Comparison of ENCODE assay signal across 2 cellular contexts in the genomic region with DNA sequence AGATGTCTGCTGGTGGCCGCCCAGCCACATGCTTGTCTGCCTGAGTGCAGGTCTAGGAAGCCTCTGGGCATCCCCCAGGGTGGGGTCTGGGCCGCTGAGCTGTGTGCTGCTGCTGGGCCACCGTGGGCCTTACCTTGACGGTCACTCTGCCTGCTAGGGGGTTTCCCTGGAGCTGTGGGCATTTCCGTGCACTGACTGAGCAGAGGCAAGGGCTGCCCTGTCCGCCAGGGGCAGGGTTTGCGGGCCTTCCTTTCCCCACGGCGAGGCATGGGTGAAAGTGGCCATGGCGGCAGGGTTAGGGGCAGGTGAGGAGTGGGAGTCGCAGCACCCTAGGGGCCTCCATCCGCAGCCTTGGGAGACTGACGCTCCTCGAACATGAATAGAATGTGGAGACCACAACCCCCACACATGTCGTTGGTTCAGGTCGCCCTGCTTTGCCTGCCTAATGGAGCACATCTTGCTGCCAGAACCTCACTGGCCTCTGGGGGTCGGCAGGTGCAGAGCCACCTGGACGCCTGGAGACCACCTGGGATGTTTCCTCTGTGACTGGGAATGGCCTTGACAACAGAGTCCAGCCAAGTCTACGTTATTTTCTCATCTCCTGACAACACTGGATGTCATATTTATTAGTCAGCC.
A peak's percentile ranks its signal among the peaks of the same experiment; 100 is the strongest.
TF ChIP-seq lines count a peak whose summit lies in the region.

No MANE protein-coding gene starts in this region.

TF ChIP-seq in HCT116, 20 proteins besides CTCF, POLR2A, EP300 and RAD21:
- TF ChIP-seq JUND (IDR thresholded peaks at IDR 0.05), result no peak
- TF ChIP-seq YY1 (IDR thresholded peaks at IDR 0.05; ENCODE audit: extremely low read depth, insufficient replicate concordance, low read depth, low read length), result no peak
- TF ChIP-seq SIN3A (IDR thresholded peaks at IDR 0.05; ENCODE audit: low read depth), result no peak
- TF ChIP-seq REST (IDR thresholded peaks at IDR 0.05; ENCODE audit: low read depth), result no peak
- TF ChIP-seq CEBPB (IDR thresholded peaks at IDR 0.05; ENCODE audit: low read depth), result no peak
- TF ChIP-seq, protein P1, sequence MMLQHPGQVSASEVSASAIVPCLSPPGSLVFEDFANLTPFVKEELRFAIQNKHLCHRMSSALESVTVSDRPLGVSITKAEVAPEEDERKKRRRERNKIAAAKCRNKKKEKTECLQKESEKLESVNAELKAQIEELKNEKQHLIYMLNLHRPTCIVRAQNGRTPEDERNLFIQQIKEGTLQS (IDR thresholded peaks at IDR 0.05), result no peak
- no peak for TF ChIP-seq FOSL1 (IDR thresholded peaks at IDR 0.05; ENCODE audit: low read depth)
- no peak for TF ChIP-seq CBX3 (IDR thresholded peaks at IDR 0.05; ENCODE audit: low read depth)
- no peak for TF ChIP-seq SP1 (IDR thresholded peaks at IDR 0.05; ENCODE audit: low read depth)
- no peak for TF ChIP-seq ZNF274 (IDR thresholded peaks at IDR 0.05; ENCODE audit: low read depth, low read length)

TF ChIP-seq in HepG2, 621 proteins besides CTCF, POLR2A, EP300 and RAD21:
- peak; percentile 65; the same call in 1 of the 2 replicates for TF ChIP-seq ZC3H13 (CRISPR knock-in tag; IDR thresholded peaks at IDR 0.05)
- peak; percentile 26 for TF ChIP-seq AGO2 (optimal IDR thresholded peaks at IDR 0.05; ENCODE audit: low read depth, low read length)
- TF ChIP-seq ZNF143 (CRISPR knock-in tag; IDR thresholded peaks at IDR 0.05), result no peak
- peak; percentile 16 for TF ChIP-seq TAF15 (IDR thresholded peaks at IDR 0.05; ENCODE audit: low read depth, low read length, poor library complexity, severe bottlenecking)
- TF ChIP-seq, protein P2, sequence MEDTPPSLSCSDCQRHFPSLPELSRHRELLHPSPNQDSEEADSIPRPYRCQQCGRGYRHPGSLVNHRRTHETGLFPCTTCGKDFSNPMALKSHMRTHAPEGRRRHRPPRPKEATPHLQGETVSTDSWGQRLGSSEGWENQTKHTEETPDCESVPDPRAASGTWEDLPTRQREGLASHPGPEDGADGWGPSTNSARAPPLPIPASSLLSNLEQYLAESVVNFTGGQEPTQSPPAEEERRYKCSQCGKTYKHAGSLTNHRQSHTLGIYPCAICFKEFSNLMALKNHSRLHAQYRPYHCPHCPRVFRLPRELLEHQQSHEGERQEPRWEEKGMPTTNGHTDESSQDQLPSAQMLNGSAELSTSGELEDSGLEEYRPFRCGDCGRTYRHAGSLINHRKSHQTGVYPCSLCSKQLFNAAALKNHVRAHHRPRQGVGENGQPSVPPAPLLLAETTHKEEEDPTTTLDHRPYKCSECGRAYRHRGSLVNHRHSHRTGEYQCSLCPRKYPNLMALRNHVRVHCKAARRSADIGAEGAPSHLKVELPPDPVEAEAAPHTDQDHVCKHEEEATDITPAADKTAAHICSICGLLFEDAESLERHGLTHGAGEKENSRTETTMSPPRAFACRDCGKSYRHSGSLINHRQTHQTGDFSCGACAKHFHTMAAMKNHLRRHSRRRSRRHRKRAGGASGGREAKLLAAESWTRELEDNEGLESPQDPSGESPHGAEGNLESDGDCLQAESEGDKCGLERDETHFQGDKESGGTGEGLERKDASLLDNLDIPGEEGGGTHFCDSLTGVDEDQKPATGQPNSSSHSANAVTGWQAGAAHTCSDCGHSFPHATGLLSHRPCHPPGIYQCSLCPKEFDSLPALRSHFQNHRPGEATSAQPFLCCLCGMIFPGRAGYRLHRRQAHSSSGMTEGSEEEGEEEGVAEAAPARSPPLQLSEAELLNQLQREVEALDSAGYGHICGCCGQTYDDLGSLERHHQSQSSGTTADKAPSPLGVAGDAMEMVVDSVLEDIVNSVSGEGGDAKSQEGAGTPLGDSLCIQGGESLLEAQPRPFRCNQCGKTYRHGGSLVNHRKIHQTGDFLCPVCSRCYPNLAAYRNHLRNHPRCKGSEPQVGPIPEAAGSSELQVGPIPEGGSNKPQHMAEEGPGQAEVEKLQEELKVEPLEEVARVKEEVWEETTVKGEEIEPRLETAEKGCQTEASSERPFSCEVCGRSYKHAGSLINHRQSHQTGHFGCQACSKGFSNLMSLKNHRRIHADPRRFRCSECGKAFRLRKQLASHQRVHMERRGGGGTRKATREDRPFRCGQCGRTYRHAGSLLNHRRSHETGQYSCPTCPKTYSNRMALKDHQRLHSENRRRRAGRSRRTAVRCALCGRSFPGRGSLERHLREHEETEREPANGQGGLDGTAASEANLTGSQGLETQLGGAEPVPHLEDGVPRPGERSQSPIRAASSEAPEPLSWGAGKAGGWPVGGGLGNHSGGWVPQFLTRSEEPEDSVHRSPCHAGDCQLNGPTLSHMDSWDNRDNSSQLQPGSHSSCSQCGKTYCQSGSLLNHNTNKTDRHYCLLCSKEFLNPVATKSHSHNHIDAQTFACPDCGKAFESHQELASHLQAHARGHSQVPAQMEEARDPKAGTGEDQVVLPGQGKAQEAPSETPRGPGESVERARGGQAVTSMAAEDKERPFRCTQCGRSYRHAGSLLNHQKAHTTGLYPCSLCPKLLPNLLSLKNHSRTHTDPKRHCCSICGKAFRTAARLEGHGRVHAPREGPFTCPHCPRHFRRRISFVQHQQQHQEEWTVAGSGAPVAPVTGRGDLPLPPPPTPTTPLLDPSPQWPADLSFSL (CRISPR knock-in tag; IDR thresholded peaks at IDR 0.05), result no peak
- no peak for TF ChIP-seq ATF1 (CRISPR knock-in tag; IDR thresholded peaks at IDR 0.05)
